ENCODE assay signal across 8 cellular contexts in the genomic region with DNA sequence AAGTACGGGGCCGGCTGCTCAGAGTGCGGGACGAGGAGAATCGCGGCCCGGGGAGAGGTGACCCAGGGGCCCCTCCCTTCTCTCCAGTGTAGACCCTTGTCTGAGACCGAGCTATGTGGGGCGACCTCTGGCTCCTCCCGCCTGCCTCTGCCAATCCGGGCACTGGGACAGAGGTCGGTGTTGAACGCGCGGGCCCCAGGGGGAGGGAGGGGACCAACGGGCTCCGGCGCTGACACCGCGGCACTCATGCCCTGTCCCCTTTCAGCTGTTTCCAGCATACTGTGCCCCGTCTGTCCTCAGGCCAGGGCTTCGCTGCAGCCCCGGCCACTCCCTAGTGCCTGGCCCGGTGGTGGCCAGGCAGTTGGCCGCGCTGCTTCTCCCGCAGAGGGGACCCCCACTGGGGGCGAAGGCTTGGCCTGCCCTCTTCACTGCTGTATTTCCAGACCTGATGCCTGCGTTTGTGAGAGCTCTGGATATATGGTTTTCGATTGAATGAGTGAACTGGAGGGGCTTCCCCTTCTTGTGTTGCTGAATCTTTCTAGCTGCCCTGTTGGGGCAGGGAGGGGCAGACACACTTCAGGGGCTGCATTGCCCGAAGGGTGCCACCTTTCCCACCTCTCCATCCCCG. TPM values are rescaled to one million over a fixed set of nuclear protein-coding genes. Genes with fewer than 3 reads are reported as not detected.
A peak's percentile ranks its signal among the peaks of the same experiment; 100 is the strongest.
DNase-seq lines count a peak whose midpoint lies in the region; ATAC-seq, FAIRE-seq and TF ChIP-seq lines count a peak whose summit lies in the region.

No MANE protein-coding gene starts in this region.

- H3K9me3 ChIP-seq in A549 (no peaks in the 10 kb centered on the region), prostate gland (no peaks in the 10 kb centered on the region)

- peak overlapping the region; percentile 100 for H3K4me2 ChIP-seq in A549

- POLR2A ChIA-PET in A549 (lab: Yijun Ruan, JAX), result interaction anchor here (0.8 to 1.6 kb wide), 3 partner anchors 10 to 17 kb away, joined by 3 to 4 read pairs (median 3); no protein-coding TSS in a partner anchor

- TF ChIP-seq CTCF in A549 (IDR thresholded peaks at IDR 0.05), result no peak
- no peak for TF ChIP-seq CTCF in prostate gland (IDR thresholded peaks at IDR 0.05)

- WGBS in A549 (ENCODE audit: missing lambda C conversion rate), result 12% methylated on average over 12 of the region's 32 CpGs
- 6% methylated on average over 31 of the region's 32 CpGs for WGBS in prostate gland

- peak; percentile 64 to 74 for ATAC-seq in A549
- peak; percentile 40 for ATAC-seq in GM18511 (IDR thresholded peaks at IDR 0.05; ENCODE audit: unreplicated experiment)
- ATAC-seq in HG03066 (IDR thresholded peaks at IDR 0.05; ENCODE audit: low read depth, unreplicated experiment), result peak; percentile 31
- peak; percentile 66 to 68 for ATAC-seq in left cardiac atrium

- H3K4me3 ChIP-seq in A549, result peak overlapping the region; percentile 71
- H3K4me3 ChIP-seq in prostate gland, result peak overlapping the region; percentile 55 to 72

- H3K27ac ChIP-seq in A549 (peak overlapping the region; percentile 90 to 95), prostate gland (peak overlapping the region; percentile 92 to 94)

- H3K36me3 ChIP-seq in prostate gland, result peaks cover 0 to 10% of the 10 kb centered on the region in 2 donors

- TF ChIP-seq POLR2A in A549 (IDR thresholded peaks at IDR 0.05; ENCODE audit: low read length) (no peak), prostate gland (IDR thresholded peaks at IDR 0.05) (no peak)

- H3K4me1 ChIP-seq in A549 (peaks cover 28% of the 10 kb centered on the region), prostate gland (replicated peaks) (peaks cover 9% of the 10 kb centered on the region)

- intact Hi-C loops in left cardiac atrium (cut with DNase I) (no loop called here), prostate gland (cut with DNase I) (no loop called here)

- DNase-seq in A549 (ENCODE audit: low read depth in 1 of 2, low spot score in 1 of 2) (peak; percentile 15 to 45), RPMI7951 (ENCODE audit: low read depth) (peak; percentile 51), left cardiac atrium (peak; percentile 75), prostate gland (ENCODE audit: low spot score) (peak; percentile 51), NCI-H2029 (lab: John Stamatoyannopoulos, UW) (no peak)
- peak; percentile 23 for DNase-seq in activated naive CD8-positive, alpha-beta T cell treated with anti-CD3 and anti-CD28 coated beads, Interleukin-2, amount 50 U/mL, for 16 hours (ENCODE audit: low read depth, low spot score)

- TF ChIP-seq RAD21 in A549 (conservative IDR thresholded peaks at IDR 0.05 in 1 of 2, IDR thresholded peaks at IDR 0.05 in 1 of 2), result no peak

- CTCF ChIA-PET in A549 (lab: Yijun Ruan, JAX), result interaction anchor here (1.1 kb wide), 1 partner anchor 41 kb away, joined by 3 read pairs; no protein-coding TSS in a partner anchor

- H3K27me3 ChIP-seq in prostate gland (replicated peaks; ENCODE audit: insufficient read depth), result no peaks in the 10 kb centered on the region

- no peak for TF ChIP-seq EP300 in A549 (IDR thresholded peaks at IDR 0.05)

- no peak for FAIRE-seq in A549 (lab: Jason Lieb, UNC)

TF ChIP-seq in A549, 52 proteins besides CTCF, POLR2A, EP300 and RAD21:
- TF ChIP-seq POLR2AphosphoS2 (conservative IDR thresholded peaks at IDR 0.05; ENCODE audit: low read length) (no peak), CHD4 (IDR thresholded peaks at IDR 0.05; ENCODE audit: borderline replicate concordance) (no peak)

RNA-seq across cellular contexts. Expression of a gene that starts 0.8 kb away (rescaled TPM):
- 260 and 339 TPM in 2 replicates for polyA plus RNA-seq in A549 (2011; rRNA removed)
- 295 and 328 TPM in 2 replicates for polyA plus RNA-seq in A549 (2012; cell fraction: cytosol; rRNA removed)
- 73.1 and 87.0 TPM in 2 replicates for polyA plus RNA-seq in A549 (2012; cell fraction: nucleus; rRNA removed)
- 641 to 829 TPM (median 823 TPM) in 3 replicates for polyA plus RNA-seq in A549 (2017; fragmentation: RNase III; extraction: RNeasy Plus Mini Kit Qiagen cat#74134 plus additional on column Dnase treatment)
- 77.3 and 84.1 TPM in 2 replicates for polyA minus RNA-seq in A549 (2011; rRNA and poly(A)+ RNA removed)
- 310 and 351 TPM in 2 replicates for total RNA-seq in RPMI7951 (2014; rRNA removed; shearing (Covaris generic))
- 100 to 1,000 TPM; 172 to 227 TPM for total RNA-seq in left cardiac atrium
- total RNA-seq in prostate gland, result 100 to 1,000 TPM; 145 to 324 TPM

RNA-seq across cellular contexts. Expression of a gene that starts 1.0 kb away (rescaled TPM):
- 34.3 and 38.8 TPM in 2 replicates for polyA plus RNA-seq in A549 (2011; rRNA removed)
- polyA plus RNA-seq in A549 (2012; cell fraction: cytosol; rRNA removed), result 6.7 and 7.4 TPM in 2 replicates
- polyA plus RNA-seq in A549 (2012; cell fraction: nucleus; rRNA removed), result 1.3 and 2.4 TPM in 2 replicates
- polyA plus RNA-seq in A549 (2017; fragmentation: RNase III; extraction: RNeasy Plus Mini Kit Qiagen cat#74134 plus additional on column Dnase treatment), result 14.2 to 17.7 TPM (median 16.6 TPM) in 3 replicates
- polyA minus RNA-seq in A549 (2011; rRNA and poly(A)+ RNA removed), result 3.0 and 4.7 TPM in 2 replicates
- total RNA-seq in RPMI7951 (2014; rRNA removed; shearing (Covaris generic)), result 19.8 and 23.7 TPM in 2 replicates
- 10 to 100 TPM in 1 of 2 donors, 1 to 10 TPM in 1; 9.9 to 11.5 TPM for total RNA-seq in left cardiac atrium
- total RNA-seq in prostate gland, result 10 to 100 TPM; 15.8 to 16.2 TPM
